In the genomic region with DNA sequence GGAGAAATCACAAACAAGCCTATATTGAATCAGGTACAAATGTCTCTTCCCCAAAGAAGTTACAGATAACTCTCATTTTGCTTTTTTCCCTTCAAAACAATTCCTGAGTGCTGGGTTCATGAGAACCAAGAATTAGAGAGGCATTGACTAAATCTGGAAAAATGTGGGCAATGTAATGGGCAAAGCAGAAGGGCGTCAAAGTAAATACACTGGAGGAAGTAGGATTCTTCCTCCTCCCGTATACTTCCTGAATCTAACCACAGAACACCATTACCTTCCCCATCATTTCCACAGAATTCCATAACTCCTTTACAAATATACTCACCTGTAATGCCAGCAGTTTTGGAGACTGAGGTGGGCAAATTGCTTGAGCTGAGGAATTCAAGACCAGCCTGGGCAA, we compare ENCODE assay signal across 15 cellular contexts. TPM values are rescaled to one million over a fixed set of nuclear protein-coding genes. Genes with fewer than 3 reads are reported as not detected.
DNase-seq lines count a peak whose midpoint lies in the region; ATAC-seq, FAIRE-seq and TF ChIP-seq lines count a peak whose summit lies in the region.
"Had no signal": no experiment of that assay in that cellular context is flagged by ENCODE, and none has a peak within 500 bp of the region (broad histone marks: within the 10 kb centered on the region; RNA-seq: fewer than 3 reads in every experiment).

No MANE protein-coding gene starts in this region.

- H3K9me1 ChIP-seq in IMR-90 (ENCODE audit: insufficient read depth, low read length) = peaks cover 6% of the 10 kb centered on the region

- peak overlapping the region; percentile 1; the same call in 1 of the 2 replicates for H3K4me2 ChIP-seq in IMR-90 (ENCODE audit: low read depth, low read length)
- H3K4me2 ChIP-seq in mammary epithelial cell (ENCODE audit: insufficient read depth, low read depth, low read length) = peak overlapping the region; percentile 48
- H3K4me2 ChIP-seq: BLaER1 had no signal

- H3K36me3 ChIP-seq in IMR-90 (ENCODE audit: control insufficient read depth, insufficient read depth, low read length) (no peaks in the 10 kb centered on the region), mammary epithelial cell (ENCODE audit: insufficient read depth, low read length) (no peaks in the 10 kb centered on the region)
- H3K36me3 ChIP-seq: BLaER1 had no signal

- peak overlapping the region; percentile 66; the same call in 1 of the 2 replicates for H3K56ac ChIP-seq in IMR-90 (ENCODE audit: extremely low read depth, insufficient read depth, low read length)

- dilution Hi-C loops in IMR-90 (cut with HindIII; ENCODE audit: low sequenced_read_pairs, unreplicated experiment) (no loop called here), mammary epithelial cell (cut with HindIII; ENCODE audit: low sequenced_read_pairs) (loop anchor here (5.0 kb wide), 1 partner anchor 64 kb away; no protein-coding TSS in a partner anchor)

- ATAC-seq in IMR-90 (ENCODE audit: low read depth) (peak; percentile 38), GM19023 (IDR thresholded peaks at IDR 0.05; ENCODE audit: unreplicated experiment) (no peak)
- ATAC-seq: body of pancreas; effector memory CD8-positive, alpha-beta T cell had no signal

- POLR2A ChIA-PET in IMR-90 (lab: Charles Lee; ENCODE audit: unreplicated experiment) = no interaction called here

- H3K4me3 ChIP-seq in IMR-90 (ENCODE audit: insufficient read depth, low read depth, low read length) = no peak overlapping the region
- H3K4me3 ChIP-seq in mammary epithelial cell (replicated peaks in 1 of 3; ENCODE audit: insufficient read depth in 1 of 3, low read depth in 2 of 3, low read length in 3 of 3) = no peak overlapping the region
- H3K4me3 ChIP-seq: BLaER1, body of pancreas had no signal

- no peak overlapping the region for H3K9ac ChIP-seq in IMR-90 (ENCODE audit: low read depth, low read length)
- no peak overlapping the region for H3K9ac ChIP-seq in mammary epithelial cell (ENCODE audit: insufficient read depth, low read length)
- H3K9ac ChIP-seq: BLaER1 had no signal

- H3K27ac ChIP-seq in IMR-90 (ENCODE audit: insufficient read depth, low read length) = peak overlapping the region; percentile 72
- H3K27ac ChIP-seq in mammary epithelial cell (ENCODE audit: insufficient read depth, low read depth, low read length) = peak overlapping the region; percentile 59
- H3K27ac ChIP-seq: BLaER1, body of pancreas had no signal

- H4K20me1 ChIP-seq in IMR-90 (ENCODE audit: insufficient read depth, low read length) = no peaks in the 10 kb centered on the region
- no peaks in the 10 kb centered on the region for H4K20me1 ChIP-seq in mammary epithelial cell (ENCODE audit: insufficient read depth, low read length)
- H4K20me1 ChIP-seq: BLaER1 had no signal

- H3K18ac ChIP-seq in IMR-90 (ENCODE audit: low read depth, low read length) = peak overlapping the region; percentile 74; the same call in 1 of the 2 replicates

- no peak for TF ChIP-seq CTCF in IMR-90 (conservative IDR thresholded peaks at IDR 0.05; ENCODE audit: low read depth, low read length)
- TF ChIP-seq CTCF in mammary epithelial cell (conservative IDR thresholded peaks at IDR 0.05 in 1 of 2, IDR thresholded peaks at IDR 0.05 in 1 of 2; ENCODE audit: extremely low read depth in 1 of 2, insufficient read depth in 1 of 2, low read depth in 1 of 2, low read length in 2 of 2) = no peak

- H4K91ac ChIP-seq in IMR-90 (ENCODE audit: insufficient read depth, low read depth, low read length) = peak overlapping the region; percentile 93

- no peak for TF ChIP-seq POLR2A in IMR-90 (IDR thresholded peaks at IDR 0.05; ENCODE audit: low read depth, low read length)

- H4K5ac ChIP-seq in IMR-90 (ENCODE audit: low read depth, low read length) = peak overlapping the region; percentile 32; the same call in 1 of the 2 replicates

- peak overlapping the region; percentile 63 to 86; a peak in 3 of 4 replicates for H4K8ac ChIP-seq in IMR-90 (ENCODE audit: low read depth in 2 of 2, low read length in 2 of 2)

- intact Hi-C loops in IMR-90 (cut with micrococcal nuclease) (no loop called here), mammary epithelial cell (cut with micrococcal nuclease) (no loop called here)

- H2AK9ac ChIP-seq in IMR-90 (replicated peaks; ENCODE audit: low read depth, low read length, poor library complexity) = no peak overlapping the region

- peak overlapping the region; percentile 70 for H2BK5ac ChIP-seq in IMR-90 (ENCODE audit: low read depth, low read length, poor library complexity, severe bottlenecking)

- H3K4ac ChIP-seq in IMR-90 (ENCODE audit: low read depth, low read length) = peak overlapping the region; percentile 87

- peak overlapping the region; percentile 90 for H2BK120ac ChIP-seq in IMR-90 (ENCODE audit: low read depth, low read length)

- no peak for TF ChIP-seq RAD21 in IMR-90 (IDR thresholded peaks at IDR 0.05; ENCODE audit: low read length)

- peaks cover 0 to 21% of the 10 kb centered on the region in 2 experiments; a peak in 2 of 4 replicates for H3K79me1 ChIP-seq in IMR-90 (ENCODE audit: low read depth in 1 of 2, low read length in 2 of 2)

- DNase-seq in AG08395 (ENCODE audit: low spot score) (peak; percentile 40), IMR-90 (peak; percentile 66), mammary epithelial cell (peak; percentile 51), kidney tubule cell (ENCODE audit: low spot score) (peak; percentile 90), urothelium cell line (ENCODE audit: low spot score) (no peak), NCI-H2227 treated with DMSO at 0.1 percent for 48 hours (lab: John Stamatoyannopoulos, UW) (no peak), NCI-H2107 (lab: John Stamatoyannopoulos, UW) (no peak)
- DNase-seq: activated CD4-positive, alpha-beta T cell treated with anti-CD3 and anti-CD28 coated beads, Interleukin-2, amount 50 U/mL, for 1 hour; effector memory CD8-positive, alpha-beta T cell; GOT3; hypothalamus; stimulated activated CD4-positive, alpha-beta T cell treated with anti-CD3 and anti-CD28 coated beads, Interleukin-2, amount 100 ng/mL, for 48 hours had no signal

- WGBS in IMR-90 (ENCODE audit: extremely low coverage in 2 of 2, insufficient read length in 1 of 2), 2 experiments = no CpG with 5 or more reads among the region's 2 CpGs
- WGBS in mammary epithelial cell (ENCODE audit: low coverage, missing lambda C conversion rate) = 0% methylated on average over 2 of the region's 2 CpGs

- BruUV-seq in IMR-90 (replicated peaks; lab: Mats Ljungman, UMichigan) (no TSS peak), mammary epithelial cell (replicated peaks; lab: Mats Ljungman, UMichigan) (no TSS peak)

- peak overlapping the region; percentile 85 for H3K14ac ChIP-seq in IMR-90 (replicated peaks; ENCODE audit: low read depth, low read length)

- H2AFZ ChIP-seq in IMR-90 (replicated peaks; ENCODE audit: low read length, poor library complexity) (no peak overlapping the region), mammary epithelial cell (ENCODE audit: low read depth, low read length) (peak overlapping the region; percentile 22)

- peaks cover 17% of the 10 kb centered on the region for H3K79me2 ChIP-seq in mammary epithelial cell (ENCODE audit: insufficient read depth, low read length)

- H3K4me1 ChIP-seq in IMR-90 (ENCODE audit: control insufficient read depth, insufficient read depth, low read length) (peaks cover 6% of the 10 kb centered on the region), mammary epithelial cell (ENCODE audit: insufficient read depth, low read length) (peaks cover 34% of the 10 kb centered on the region)

- H3K9me3 ChIP-seq in IMR-90 (ENCODE audit: control insufficient read depth, insufficient read depth, low read length) = no peaks in the 10 kb centered on the region
- no peaks in the 10 kb centered on the region for H3K9me3 ChIP-seq in mammary epithelial cell (replicated peaks; ENCODE audit: insufficient read depth, low read length)
- H3K9me3 ChIP-seq: BLaER1, body of pancreas had no signal

- H2BK20ac ChIP-seq in IMR-90 (ENCODE audit: low read depth, low read length) = peak overlapping the region; percentile 94

- no peak for FAIRE-seq in urothelium cell line (lab: Jason Lieb, UNC)

- H2BK15ac ChIP-seq in IMR-90 (ENCODE audit: low read depth, low read length) = peak overlapping the region; percentile 99; the same call in 2 of the 3 replicates

- in situ Hi-C loops in IMR-90 (cut with MboI; ENCODE audit: low sequenced_read_pairs) = loop anchor here (25.0 kb wide), 1 partner anchor 469 kb away; a partner anchor contains a TSS
- in situ Hi-C loops in mammary epithelial cell (cut with MboI; ENCODE audit: low sequenced_read_pairs in 2 of 2) = loop anchor here in 1 of 2 donors (10.0 kb wide), 1 partner anchor 56 kb away; no protein-coding TSS in a partner anchor

- H3K27me3 ChIP-seq in IMR-90 (ENCODE audit: control insufficient read depth, insufficient read depth, low read length) (no peaks in the 10 kb centered on the region), mammary epithelial cell (ENCODE audit: insufficient read depth, low read length) (no peaks in the 10 kb centered on the region)
- H3K27me3 ChIP-seq: BLaER1, body of pancreas had no signal

- CTCF ChIA-PET in IMR-90 (lab: Yijun Ruan, JAX) (interaction anchor here (0.6 kb wide), 1 partner anchor 68 kb away, joined by 3 read pairs; no protein-coding TSS in a partner anchor), mammary epithelial cell (lab: Charles Lee; ENCODE audit: low non-redundant PET) (no interaction called here)

- peak overlapping the region; percentile 98 for H2AK5ac ChIP-seq in IMR-90 (ENCODE audit: low read depth, low read length)

- H3K23ac ChIP-seq in IMR-90 (ENCODE audit: low read depth, low read length) = peak overlapping the region; percentile 76; the same call in 1 of the 2 replicates

RNA-seq across cellular contexts. Expression of gene RBMS2, which starts 3.0 kb away (rescaled TPM):
- total RNA-seq in IMR-90 (2012; rRNA removed) (28.3 and 38.0 TPM in 2 replicates), mammary epithelial cell (10 to 100 TPM; 18.7 to 70.4 TPM)
- polyA plus RNA-seq in IMR-90 (2012; rRNA removed) (41.9 and 43.6 TPM in 2 replicates), mammary epithelial cell (67.7 TPM)
- 15.4 and 18.3 TPM in 2 replicates for polyA plus RNA-seq in IMR-90 (2012; cell fraction: cytosol; rRNA removed)
- 30.3 and 56.5 TPM in 2 replicates for polyA plus RNA-seq in IMR-90 (2012; cell fraction: nucleus; rRNA removed; ENCODE audit: low replicate concordance)
- 95.6 TPM for polyA minus RNA-seq in mammary epithelial cell

RNA-seq across cellular contexts. Expression of gene GLS2, which starts 30.6 kb away (rescaled TPM):
- under 0.01 and 0.36 TPM in 2 replicates for total RNA-seq in IMR-90 (2012; rRNA removed)
- 0.21 and 0.40 TPM in 2 replicates for polyA plus RNA-seq in IMR-90 (2012; rRNA removed)
- polyA plus RNA-seq in IMR-90 (2012; cell fraction: cytosol; rRNA removed) = 0.08 and 0.20 TPM in 2 replicates
- polyA plus RNA-seq in IMR-90 (2012; cell fraction: nucleus; rRNA removed; ENCODE audit: low replicate concordance) = 0.45 and 0.94 TPM in 2 replicates
- 1 to 10 TPM; 4.5 to 6.5 TPM for total RNA-seq in mammary epithelial cell
- polyA plus RNA-seq in mammary epithelial cell = 8.3 TPM
- polyA minus RNA-seq in mammary epithelial cell = 72.9 TPM

RNA-seq across cellular contexts. Expression of gene SPRYD4, which starts 50.2 kb away (rescaled TPM):
- 1.4 and 1.8 TPM in 2 replicates for total RNA-seq in IMR-90 (2012; rRNA removed)
- 1.7 TPM in 2 replicates for polyA plus RNA-seq in IMR-90 (2012; rRNA removed)
- 1.2 and 1.4 TPM in 2 replicates for polyA plus RNA-seq in IMR-90 (2012; cell fraction: cytosol; rRNA removed)
- polyA plus RNA-seq in IMR-90 (2012; cell fraction: nucleus; rRNA removed; ENCODE audit: low replicate concordance) = 2.0 and 4.2 TPM in 2 replicates
- total RNA-seq in mammary epithelial cell = 1 to 10 TPM; 3.0 to 3.5 TPM
- 2.8 TPM for polyA plus RNA-seq in mammary epithelial cell
- polyA minus RNA-seq in mammary epithelial cell = 2.2 TPM

Comparison
In these comparisons a context has a peak if more than half of its experiments do, and no peak if none do; other contexts are left out.
1. DNase-seq: peak in AG08395 (single experiment), IMR-90 (single experiment), mammary epithelial cell (single experiment) and kidney tubule cell (single experiment); none in urothelium cell line (single experiment), NCI-H2227 treated with DMSO at 0.1 percent for 48 hours (single experiment) and NCI-H2107 (single experiment).